In genomic region chr11:39385911-39386310, GRCh38 we compare ENCODE assay signal across 32 cellular contexts.
"Had no signal": no experiment of that assay in that cellular context is flagged by ENCODE, and none has a peak within 500 bp of the region (broad histone marks: within the 10 kb centered on the region; RNA-seq: fewer than 3 reads in every experiment).

No MANE protein-coding gene starts in this region.

- H3K4me1 ChIP-seq: adrenal gland, ascending aorta, body of pancreas, breast epithelium had no signal

- H3K27ac ChIP-seq: adrenal gland, ascending aorta, body of pancreas, brain microvascular endothelial cell, breast epithelium, cardiac muscle cell had no signal

- H3K9me3 ChIP-seq: adrenal gland, ascending aorta, body of pancreas, breast epithelium had no signal

- H3K4me3 ChIP-seq: adrenal gland, ascending aorta, body of pancreas, breast epithelium, cardiac muscle cell had no signal

- H3K27me3 ChIP-seq: adrenal gland, ascending aorta, body of pancreas, brain microvascular endothelial cell, breast epithelium, cardiac muscle cell had no signal

- ATAC-seq: activated naive CD4-positive, alpha-beta T cell treated with anti-CD3 and anti-CD28 coated beads, Interleukin-2, amount 50 U/mL, for 72 hours; activated naive CD8-positive, alpha-beta T cell treated with anti-CD3 and anti-CD28 coated beads, Interleukin-2, amount 50 U/mL, for 24 hours; activated T-cell treated with anti-CD3 and anti-CD28 coated beads, Interleukin-2, amount 50 U/mL, for 4 hours; activated T-cell treated with anti-CD3 and anti-CD28 coated beads, Interleukin-2, amount 50 U/mL, for 72 hours; activated T-helper 17 cell treated with anti-CD3 and anti-CD28 coated beads, Interleukin-2, amount 50 U/mL, for 72 hours; body of pancreas had no signal

- DNase-seq: activated effector memory CD4-positive, alpha-beta T cell treated with anti-CD3 and anti-CD28 coated beads, Interleukin-2, amount 50 U/mL, for 16 hours; activated effector memory CD4-positive, alpha-beta T cell treated with Interleukin-2 at 50 U/mL for 16 hours; activated gamma-delta T cell; activated gamma-delta T cell treated with Interleukin-2 at 50 U/mL for 16 hours; activated naive CD4-positive, alpha-beta T cell; activated naive CD4-positive, alpha-beta T cell treated with anti-CD3 and anti-CD28 coated beads for 36 hours; activated naive CD4-positive, alpha-beta T cell treated with anti-CD3 and anti-CD28 coated beads, Interleukin-2, amount 10 ng/mL, durations not matched to agents 7 days and 5 days; activated naive CD4-positive, alpha-beta T cell treated with anti-CD3 and anti-CD28 coated beads, Interleukin-2, amount 50 U/mL, for 16 hours; activated naive CD4-positive, alpha-beta T cell treated with Interleukin-2 at 50 U/mL for 16 hours; activated naive CD8-positive, alpha-beta T cell treated with anti-CD3 and anti-CD28 coated beads for 36 hours; activated naive CD8-positive, alpha-beta T cell treated with anti-CD3 and anti-CD28 coated beads, Interleukin-2, amount 10 ng/mL, durations not matched to agents 7 days and 5 days; activated naive CD8-positive, alpha-beta T cell treated with anti-CD3 and anti-CD28 coated beads, Interleukin-2, amount 50 U/mL, for 24 hours; activated T-cell treated with anti-CD3 and anti-CD28 coated beads, Interleukin-2, amount 50 U/mL, for 1 hour; activated T-cell treated with anti-CD3 and anti-CD28 coated beads, Interleukin-2, amount 50 U/mL, for 24 hours; activated T-cell treated with anti-CD3 and anti-CD28 coated beads, Interleukin-2, amount 50 U/mL, for 4 hours; activated T-cell treated with anti-CD3 and anti-CD28 coated beads, Interleukin-2, amount 50 U/mL, for 48 hours; activated T-cell treated with anti-CD3 and anti-CD28 coated beads, Interleukin-2, amount 50 U/mL, for 72 hours; adrenal gland; amniotic stem cell; amygdala; anterior cingulate cortex; aorta; body of pancreas; brain microvascular endothelial cell; caudate nucleus; central memory CD4-positive, alpha-beta T cell; cerebellar nuclear complex had no signal

- H3K36me3 ChIP-seq: adrenal gland, ascending aorta, brain microvascular endothelial cell, breast epithelium, cardiac muscle cell had no signal
